ENCODE assay signal across 22 cellular contexts in the genomic region with DNA sequence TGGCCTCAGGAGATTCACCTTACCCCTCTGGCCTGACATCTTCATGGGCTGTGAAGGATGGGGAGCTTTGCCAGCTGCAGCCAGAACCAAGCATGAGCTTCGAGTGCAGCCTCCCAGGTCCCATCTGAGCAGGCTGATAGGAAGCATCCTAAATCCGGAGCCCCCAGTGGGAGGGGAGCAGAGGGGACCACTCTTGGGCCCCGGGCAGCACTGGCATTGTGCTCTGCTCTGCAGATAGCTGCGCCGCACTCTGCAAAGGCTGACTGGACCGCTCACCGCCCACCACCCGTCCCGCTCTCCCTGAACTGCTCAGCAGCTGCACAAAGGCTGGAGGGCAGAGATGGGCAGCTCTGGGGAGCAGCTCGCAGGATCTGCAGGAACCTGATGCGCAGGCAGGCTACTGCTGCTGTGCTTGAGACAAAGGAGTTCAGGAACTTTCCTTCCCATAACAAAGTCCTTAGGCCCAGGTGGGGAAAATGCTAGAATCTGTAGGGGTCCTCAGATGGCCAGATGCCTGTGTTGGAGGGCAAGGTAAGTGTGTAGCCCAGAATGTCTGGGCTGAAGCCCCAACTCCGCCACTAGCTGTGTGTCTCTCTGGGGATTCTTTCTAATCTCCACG. TPM values are rescaled to one million over a fixed set of nuclear protein-coding genes. Genes with fewer than 3 reads are reported as not detected.
DNase-seq lines count a peak whose midpoint lies in the region; ATAC-seq and TF ChIP-seq lines count a peak whose summit lies in the region.
"Had no signal": no experiment of that assay in that cellular context is flagged by ENCODE, and none has a peak within 500 bp of the region (broad histone marks: within the 10 kb centered on the region; RNA-seq: fewer than 3 reads in every experiment).

No MANE protein-coding gene starts in this region.

- TF ChIP-seq CTCF in SU-DHL-6 (IDR thresholded peaks at IDR 0.05; ENCODE audit: insufficient read depth, low read length, poor library complexity, severe bottlenecking), result no peak
- no peak for TF ChIP-seq CTCF in endodermal cell (conservative IDR thresholded peaks at IDR 0.05)
- TF ChIP-seq CTCF in MCF 10A (IDR thresholded peaks at IDR 0.05; ENCODE audit: unreplicated experiment), result no peak
- TF ChIP-seq CTCF in uterus (IDR thresholded peaks at IDR 0.05), result no peak

- no peaks in the 10 kb centered on the region for H3F3A ChIP-seq in SU-DHL-6 (ENCODE audit: insufficient read depth)

- H3K36me3 Mint-ChIP-seq in endodermal cell (ENCODE audit: low read depth) (no peaks in the 10 kb centered on the region), MCF 10A (ENCODE audit: insufficient read depth, unreplicated experiment) (no peaks in the 10 kb centered on the region)
- H3K36me3 Mint-ChIP-seq in stimulated activated memory B cell treated with anti-CD40 and anti-IgM and Interleukin-4, amounts not matched to agents 10 μg/mL and 1 μg/mL and 100 μg/mL, for 72 hours, result no peaks in the 10 kb centered on the region
- H3K36me3 Mint-ChIP-seq: IgD-negative memory B cell had no signal

- H3K79me2 ChIP-seq in SU-DHL-6 (ENCODE audit: insufficient read depth, low read length), result no peaks in the 10 kb centered on the region

- BruUV-seq in MCF 10A (replicated peaks; lab: Mats Ljungman, UMichigan), result no TSS peak

- H3K4me1 Mint-ChIP-seq in endodermal cell (peaks cover 2% of the 10 kb centered on the region), MCF 10A (ENCODE audit: insufficient read depth, unreplicated experiment) (no peaks in the 10 kb centered on the region)
- peaks cover 15% of the 10 kb centered on the region for H3K4me1 Mint-ChIP-seq in stimulated activated memory B cell treated with anti-CD40 and anti-IgM and Interleukin-4, amounts not matched to agents 10 μg/mL and 1 μg/mL and 100 μg/mL, for 72 hours

- intact Hi-C loops in MCF 10A (cut with micrococcal nuclease), result loop anchor here (1.0 to 5.0 kb wide), 4 partner anchors 52 to 964 kb away; partner anchors contain the start of gene ARHGAP22
- intact Hi-C loops in uterus (cut with DNase I; ENCODE audit: low total_unique reads), result no loop called here

- H3K4me3 Mint-ChIP-seq in endodermal cell (no peak overlapping the region), MCF 10A (ENCODE audit: unreplicated experiment) (no peak overlapping the region)
- H3K4me3 Mint-ChIP-seq in stimulated activated memory B cell treated with anti-CD40 and anti-IgM and Interleukin-4, amounts not matched to agents 10 μg/mL and 1 μg/mL and 100 μg/mL, for 72 hours, result no peak overlapping the region
- H3K4me3 Mint-ChIP-seq: CD4-positive, alpha-beta T cell had no signal

- WGBS in endodermal cell (ENCODE audit: insufficient coverage in 1 of 2, insufficient read length in 1 of 2), 2 experiments, result 93 to 100% methylated on average over 3 to 13 of the region's 13 CpGs

- peaks cover 0 to 9% (median 0%) of the 10 kb centered on the region in 11 experiments; a peak in 1 of 22 replicates for H3K36me3 ChIP-seq in BLaER1 treated with 17β-estradiol and CSF1 and Interleukin-3, amounts not matched to agents 10 nM and 100 nM
- H3K36me3 ChIP-seq in SU-DHL-6 (ENCODE audit: low read length) (no peaks in the 10 kb centered on the region), endodermal cell (ENCODE audit: control insufficient read depth, insufficient read depth, low read length) (no peaks in the 10 kb centered on the region), MG63 (no peaks in the 10 kb centered on the region; the same call in 1 of the 2 replicates), uterus (no peaks in the 10 kb centered on the region)
- H3K36me3 ChIP-seq: BE2C, SJSA1 had no signal

- no peak overlapping the region for H3K27ac Mint-ChIP-seq in endodermal cell
- peak overlapping the region; percentile 72 for H3K27ac Mint-ChIP-seq in stimulated activated memory B cell treated with anti-CD40 and anti-IgM and Interleukin-4, amounts not matched to agents 10 μg/mL and 1 μg/mL and 100 μg/mL, for 72 hours
- no peak overlapping the region for H3K27ac Mint-ChIP-seq in MCF 10A (ENCODE audit: low read depth, unreplicated experiment)
- H3K27ac Mint-ChIP-seq: CD4-positive, alpha-beta T cell had no signal

- H3K27me3 Mint-ChIP-seq in endodermal cell (ENCODE audit: insufficient read depth), result peaks cover 3% of the 10 kb centered on the region
- no peaks in the 10 kb centered on the region for H3K27me3 Mint-ChIP-seq in stimulated activated memory B cell treated with anti-CD40 and anti-IgM and Interleukin-4, amounts not matched to agents 10 μg/mL and 1 μg/mL and 100 μg/mL, for 72 hours
- H3K27me3 Mint-ChIP-seq in MCF 10A (ENCODE audit: insufficient read depth, unreplicated experiment), result no peaks in the 10 kb centered on the region
- H3K27me3 Mint-ChIP-seq: CD4-positive, alpha-beta T cell had no signal

- no peaks in the 10 kb centered on the region for H3K9me3 ChIP-seq in BLaER1 treated with 17β-estradiol and CSF1 and Interleukin-3, amounts not matched to agents 10 nM and 100 nM (replicated peaks in 1 of 11)
- H3K9me3 ChIP-seq in SU-DHL-6 (ENCODE audit: insufficient read depth, low read length) (no peaks in the 10 kb centered on the region), endodermal cell (ENCODE audit: control insufficient read depth, low read length) (no peaks in the 10 kb centered on the region), MG63 (no peaks in the 10 kb centered on the region), uterus (no peaks in the 10 kb centered on the region)
- H3K9me3 ChIP-seq: A549, BE2C, SJSA1 had no signal

- TF ChIP-seq POLR2A in uterus (IDR thresholded peaks at IDR 0.05), result no peak

- 0 out of 22 replicates have a peak, but pooled peaks cover 0 to 4% (median 0%) of the 10 kb centered on the region in 11 experiments for H4K20me1 ChIP-seq in BLaER1 treated with 17β-estradiol and CSF1 and Interleukin-3, amounts not matched to agents 10 nM and 100 nM
- H4K20me1 ChIP-seq in SU-DHL-6 (ENCODE audit: low read depth, low read length), result no peaks in the 10 kb centered on the region

- peaks cover 44 to 63% (median 53%) of the 10 kb centered on the region in 10 experiments for H3K4me1 ChIP-seq in BLaER1 treated with 17β-estradiol and CSF1 and Interleukin-3, amounts not matched to agents 10 nM and 100 nM
- no peaks in the 10 kb centered on the region for H3K4me1 ChIP-seq in endodermal cell (ENCODE audit: control insufficient read depth, insufficient read depth, low read length)
- H3K4me1 ChIP-seq in uterus, result no peaks in the 10 kb centered on the region
- H3K4me1 ChIP-seq: A549, BE2C, SJSA1 had no signal

- DNase-seq in endodermal cell, result peak; percentile 36
- DNase-seq in MCF 10A (ENCODE audit: unreplicated experiment), result no peak
- DNase-seq in MG63, result no peak
- DNase-seq in cerebellar cortex (ENCODE audit: low spot score), result no peak
- DNase-seq in uterus, result no peak
- DNase-seq: BE2C; CD4-positive, alpha-beta T cell; COR-L47; DMS79; GM23248; NCI-H1417; NCI-H1694 treated with DMSO at 0.1 percent for 48 hours; NCI-H2081 treated with DMSO at 0.1 percent for 48 hours; NCI-H2171 treated with DMSO at 0.1 percent for 48 hours; NCI-H524 treated with DMSO at 0.1 percent for 48 hours; NCI-H82 had no signal

- H3K27me3 ChIP-seq in BLaER1 treated with 17β-estradiol and CSF1 and Interleukin-3, amounts not matched to agents 10 nM and 100 nM, result no peaks in the 10 kb centered on the region
- no peaks in the 10 kb centered on the region for H3K27me3 ChIP-seq in SU-DHL-6 (ENCODE audit: low read length)
- H3K27me3 ChIP-seq in endodermal cell (ENCODE audit: control insufficient read depth, insufficient read depth, low read length, poor library complexity, severe bottlenecking), result no peaks in the 10 kb centered on the region
- H3K27me3 ChIP-seq in MG63, result no peaks in the 10 kb centered on the region
- no peaks in the 10 kb centered on the region for H3K27me3 ChIP-seq in uterus
- H3K27me3 ChIP-seq: BE2C, SJSA1 had no signal

- H3K4me3 ChIP-seq in BLaER1 treated with 17β-estradiol and CSF1 and Interleukin-3, amounts not matched to agents 10 nM and 100 nM, result no peak overlapping the region
- H3K4me3 ChIP-seq in SU-DHL-6 (ENCODE audit: insufficient read depth, low read length, poor library complexity, severe bottlenecking) (no peak overlapping the region), endodermal cell (ENCODE audit: low read length) (no peak overlapping the region), MG63 (no peak overlapping the region), uterus (no peak overlapping the region)
- H3K4me3 ChIP-seq: A549, GM23248, SJSA1 had no signal

- H3K9me3 Mint-ChIP-seq in endodermal cell (peaks cover 3% of the 10 kb centered on the region), MCF 10A (ENCODE audit: unreplicated experiment) (no peaks in the 10 kb centered on the region)
- H3K9me3 Mint-ChIP-seq in stimulated activated memory B cell treated with anti-CD40 and anti-IgM and Interleukin-4, amounts not matched to agents 10 μg/mL and 1 μg/mL and 100 μg/mL, for 72 hours, result no peaks in the 10 kb centered on the region
- H3K9me3 Mint-ChIP-seq: CD4-positive, alpha-beta T cell; IgD-negative memory B cell had no signal

- no peaks in the 10 kb centered on the region for H3K9me2 ChIP-seq in SU-DHL-6 (replicated peaks; ENCODE audit: insufficient read depth, low read length)

- no peak overlapping the region for H2AFZ ChIP-seq in SU-DHL-6 (ENCODE audit: low read depth, low read length, severe bottlenecking)
- H2AFZ ChIP-seq: GM23248 had no signal

- POLR2A ChIA-PET in MCF 10A (lab: Yijun Ruan, JAX), result interaction anchor here (2.1 kb wide), 1 partner anchor 103 kb away, joined by 9 read pairs; no protein-coding TSS in a partner anchor

- peak overlapping the region in 10 of 11 experiments; percentile 56 to 91 (median 80); a peak in 18 of 22 replicates for H3K4me2 ChIP-seq in BLaER1 treated with 17β-estradiol and CSF1 and Interleukin-3, amounts not matched to agents 10 nM and 100 nM
- no peak overlapping the region for H3K4me2 ChIP-seq in SU-DHL-6 (ENCODE audit: low read depth, low read length, poor library complexity, severe bottlenecking)
- H3K4me2 ChIP-seq: A549 had no signal

- H3K27ac ChIP-seq in BLaER1 treated with 17β-estradiol and CSF1 and Interleukin-3, amounts not matched to agents 10 nM and 100 nM, result peak overlapping the region in 6 of 11 experiments; percentile 15 to 63 (median 56); a peak in 9 of 22 replicates
- H3K27ac ChIP-seq in SU-DHL-6 (ENCODE audit: low read depth, low read length) (0 out of 2 replicates have a peak overlapping the region, but pooled peaks have one; percentile 25), endodermal cell (ENCODE audit: low read depth, low read length) (no peak overlapping the region), uterus (no peak overlapping the region)
- H3K27ac ChIP-seq: A549, GM23248, SJSA1 had no signal

- peak overlapping the region in 3 of 11 experiments; percentile 15 to 46 (median 20); a peak in 2 of 22 replicates for H3K9ac ChIP-seq in BLaER1 treated with 17β-estradiol and CSF1 and Interleukin-3, amounts not matched to agents 10 nM and 100 nM
- H3K9ac ChIP-seq in SU-DHL-6 (ENCODE audit: low read length), result no peak overlapping the region
- H3K9ac ChIP-seq in endodermal cell (ENCODE audit: extremely low read depth, low read length, poor library complexity, severe bottlenecking), result no peak overlapping the region
- H3K9ac ChIP-seq: GM23248 had no signal

- CTCF ChIA-PET in MCF 10A (lab: Yijun Ruan, JAX), result interaction anchor here (0.6 to 20.0 kb wide), 31 partner anchors 9 to 1046 kb away, joined by 3 to 428 read pairs (median 3); no protein-coding TSS in a partner anchor

- no peak for ATAC-seq in stimulated activated memory B cell treated with anti-CD40 and anti-IgM and Interleukin-4, amounts not matched to agents 10 μg/mL and 1 μg/mL and 100 μg/mL, for 72 hours

RNA-seq across cellular contexts. Expression of gene ARHGAP22, which starts 51.8 kb away (rescaled TPM):
- total RNA-seq in endodermal cell (10 to 100 TPM; 10.3 to 14.1 TPM), MCF 10A (2022) (4.0 and 6.3 TPM in 2 replicates), uterus (1 to 10 TPM in 2 of 4 donors, under 1 TPM in 1, not detected in 1; 0.26 to 3.6 (median 3.0) TPM)
- 1.8 TPM for polyA plus RNA-seq in endodermal cell (2013, experiment 1 of 2)
- polyA plus RNA-seq in endodermal cell (2013, experiment 2 of 2), result 1.3 TPM
- 20.7 and 23.2 TPM in 2 replicates for total RNA-seq in MG63 (2014; rRNA removed; shearing (Covaris generic); ENCODE audit: low replicate concordance)
- total RNA-seq: CD4-positive, alpha-beta T cell had no signal

Comparison
In these comparisons a context has a peak if more than half of its experiments do, and no peak if none do; other contexts are left out.
1. H3K27ac ChIP-seq: peak in BLaER1 treated with 17β-estradiol and CSF1 and Interleukin-3, amounts not matched to agents 10 nM and 100 nM (6 of 11) and SU-DHL-6 (single experiment); none in endodermal cell (single experiment) and uterus (0 of 2).